ENCODE assay signal across 1 cellular context in genomic region chr5:132298813-132299212, GRCh38.
TF ChIP-seq lines count a peak whose summit lies in the region.

No MANE protein-coding gene starts in this region.

TF ChIP-seq in IMR-90, 13 proteins besides CTCF, POLR2A, EP300 and RAD21:
- TF ChIP-seq RCOR1 (IDR thresholded peaks at IDR 0.05; ENCODE audit: insufficient replicate concordance, low read length) (no peak), MXI1 (IDR thresholded peaks at IDR 0.05; ENCODE audit: borderline replicate concordance, low read depth, low read length) (no peak), USF2 (IDR thresholded peaks at IDR 0.05; ENCODE audit: low read depth, low read length) (no peak), CHD1 (IDR thresholded peaks at IDR 0.05; ENCODE audit: low read depth, low read length) (no peak), CEBPB (IDR thresholded peaks at IDR 0.05; ENCODE audit: low read depth, low read length) (no peak), RFX5 (IDR thresholded peaks at IDR 0.05; ENCODE audit: low read depth, low read length) (no peak), NFE2L2 (IDR thresholded peaks at IDR 0.05; ENCODE audit: low read depth, low read length) (no peak), BHLHE40 (IDR thresholded peaks at IDR 0.05; ENCODE audit: low read depth, low read length) (no peak), MAZ (IDR thresholded peaks at IDR 0.05; ENCODE audit: borderline replicate concordance, low read depth, low read length) (no peak), SMC3 (IDR thresholded peaks at IDR 0.05; ENCODE audit: low read depth, low read length) (no peak), MAFK (IDR thresholded peaks at IDR 0.05; ENCODE audit: low read depth, low read length) (no peak), FOS (IDR thresholded peaks at IDR 0.05; ENCODE audit: low read depth, low read length) (no peak), ELK1 (IDR thresholded peaks at IDR 0.05; ENCODE audit: borderline replicate concordance, low read depth, low read length) (no peak)
